Comparison of ENCODE assay signal across 10 cellular contexts in the genomic region with DNA sequence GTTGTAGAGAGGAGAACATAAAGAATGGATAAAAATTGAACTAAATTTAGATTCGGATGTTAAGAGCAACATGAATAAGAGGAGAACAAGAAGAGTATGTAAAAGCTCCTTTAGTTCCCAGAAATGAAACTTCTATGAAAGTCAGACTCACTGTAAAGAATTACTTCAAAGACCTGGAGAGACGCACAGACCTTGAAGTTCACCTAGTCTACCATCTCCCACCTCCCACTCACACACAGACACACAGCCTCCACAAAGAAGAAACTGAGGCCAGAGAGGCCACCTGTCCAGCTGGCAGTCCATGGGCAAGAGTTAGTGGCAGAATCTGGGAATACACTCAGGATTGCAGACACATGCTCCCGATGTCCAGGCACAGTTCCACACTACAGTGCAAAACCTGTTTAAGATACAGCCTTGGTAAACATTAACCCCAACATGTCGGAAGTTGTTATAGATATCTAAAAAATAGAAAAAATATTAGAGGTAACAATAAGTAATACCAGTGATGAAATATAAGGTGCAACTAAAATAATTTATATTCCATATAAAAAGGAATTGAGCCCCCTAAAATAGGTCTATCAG.
"Had no signal": no experiment of that assay in that cellular context is flagged by ENCODE, and none has a peak within 500 bp of the region (broad histone marks: within the 10 kb centered on the region; RNA-seq: fewer than 3 reads in every experiment).

No MANE protein-coding gene starts in this region.

- H3K27ac Mint-ChIP-seq: neural progenitor cell, WTC11 had no signal

- H3K4me2 ChIP-seq: neural progenitor cell had no signal

- H3K4me1 ChIP-seq: stomach had no signal

- H3K36me3 ChIP-seq: esophagus muscularis mucosa, neural progenitor cell, ovary, SJCRH30, stomach had no signal

- H3K4me1 Mint-ChIP-seq: WTC11 had no signal

- H3K4me3 ChIP-seq: esophagus muscularis mucosa, neural progenitor cell, ovary, SJCRH30, stomach had no signal

- H3K36me3 Mint-ChIP-seq: WTC11 had no signal

- ATAC-seq: WTC11 had no signal

- H3K9me3 ChIP-seq: esophagus muscularis mucosa, ovary, SJCRH30, stomach had no signal

- H3K9ac ChIP-seq: neural progenitor cell had no signal

- H3K27me3 ChIP-seq: esophagus muscularis mucosa, neural progenitor cell, ovary, SJCRH30, stomach had no signal

- H3K27ac ChIP-seq: esophagus muscularis mucosa, neural progenitor cell, ovary, SJCRH30, stomach had no signal

- DNase-seq: hypothalamus; kidney glomerular epithelial cell; ovary; SJCRH30; stimulated activated CD4-positive, alpha-beta T cell treated with anti-CD3 and anti-CD28 coated beads, Interleukin-4, amount 100 ng/mL, for 1 hour; stimulated activated CD8-positive, alpha-beta memory T cell treated with anti-CD3 and anti-CD28 coated beads, Interleukin-4, amount 100 ng/mL, for 48 hours; stomach had no signal

- H3K4me3 Mint-ChIP-seq: neural progenitor cell, WTC11 had no signal

- H3K9me3 Mint-ChIP-seq: neural progenitor cell, WTC11 had no signal

- H2AFZ ChIP-seq: neural progenitor cell had no signal
